19 cellular contexts compared by ENCODE assay signal in genomic region chr1:242224426-242224825, GRCh38.
DNase-seq lines count a peak whose midpoint lies in the region; ATAC-seq, FAIRE-seq and TF ChIP-seq lines count a peak whose summit lies in the region.
"Had no signal": no experiment of that assay in that cellular context is flagged by ENCODE, and none has a peak within 500 bp of the region (broad histone marks: within the 10 kb centered on the region; RNA-seq: fewer than 3 reads in every experiment).

No MANE protein-coding gene starts in this region.

- H3K27ac ChIP-seq in A549 (peak overlapping the region; percentile 77 to 83; a peak in 5 of 6 replicates), HUES64 (ENCODE audit: low read depth, low read length) (peak overlapping the region; percentile 51; the same call in 1 of the 2 replicates), dorsolateral prefrontal cortex (peak overlapping the region in 1 of 59 donors; percentile 16), upper lobe of left lung (no peak overlapping the region)
- H3K27ac ChIP-seq: 22Rv1, HL-60 had no signal

- peaks cover 62% of the 10 kb centered on the region for H3K4me1 ChIP-seq in A549
- peaks cover 17% of the 10 kb centered on the region for H3K4me1 ChIP-seq in HUES64 (ENCODE audit: insufficient read depth, low read length)
- H3K4me1 ChIP-seq in upper lobe of left lung, result no peaks in the 10 kb centered on the region

- H3K4me1 Mint-ChIP-seq in neural crest cell, result peaks cover 11% of the 10 kb centered on the region
- no peaks in the 10 kb centered on the region for H3K4me1 Mint-ChIP-seq in activated CD4-positive, alpha-beta memory T cell treated with anti-CD3 and anti-CD28 coated beads for 36 hours (ENCODE audit: low read depth)
- H3K4me1 Mint-ChIP-seq: B cell had no signal

- no peak overlapping the region for H3K9ac ChIP-seq in HUES64 (ENCODE audit: low read depth, low read length)

- no peak for DNase-seq in A549 (ENCODE audit: low read depth in 1 of 2, low spot score in 1 of 2)
- DNase-seq in dorsolateral prefrontal cortex, result no peak
- no peak for DNase-seq in neural crest cell (ENCODE audit: low read depth, low spot score)
- no peak for DNase-seq in SIG-M5 treated with dmso at 0.1 percent for 504 hours (lab: John Stamatoyannopoulos, UW; ENCODE audit: unreplicated experiment)
- no peak for DNase-seq in activated CD4-positive, alpha-beta memory T cell treated with anti-CD3 and anti-CD28 coated beads for 36 hours
- DNase-seq in upper lobe of left lung, result no peak
- DNase-seq: ACHN; C1 segment of cervical spinal cord; Calu3; CD4-positive, alpha-beta T cell; DMS 273 treated with DMSO at 0.1 percent for 48 hours; DMS79; GOT3; H9 had no signal

- H3K27ac Mint-ChIP-seq in neural crest cell (ENCODE audit: unreplicated experiment), result no peak overlapping the region
- no peak overlapping the region for H3K27ac Mint-ChIP-seq in activated CD4-positive, alpha-beta memory T cell treated with anti-CD3 and anti-CD28 coated beads for 36 hours
- H3K27ac Mint-ChIP-seq: B cell; CD4-positive, alpha-beta T cell had no signal

- intact Hi-C loops in dorsolateral prefrontal cortex (cut with DNase I), result no loop called here
- intact Hi-C loops in activated CD4-positive, alpha-beta memory T cell treated with anti-CD3 and anti-CD28 coated beads for 36 hours (cut with micrococcal nuclease), result no loop called here

- TF ChIP-seq EP300 in A549 (IDR thresholded peaks at IDR 0.05) (no peak), upper lobe of left lung (IDR thresholded peaks at IDR 0.05) (no peak)

- no peak for FAIRE-seq in A549 (lab: Jason Lieb, UNC)

- no peak overlapping the region; the same call in 2 of the 3 replicates for H3K4me2 ChIP-seq in A549

- POLR2A ChIA-PET in A549 (lab: Yijun Ruan, JAX), result no interaction called here
- POLR2A ChIA-PET in activated CD4-positive, alpha-beta memory T cell treated with anti-CD3 and anti-CD28 coated beads for 36 hours (lab: Charles Lee), result no interaction called here

- TF ChIP-seq POLR2A in A549 (IDR thresholded peaks at IDR 0.05; ENCODE audit: low read length), result no peak
- no peak for TF ChIP-seq POLR2A in upper lobe of left lung (IDR thresholded peaks at IDR 0.05)

- TF ChIP-seq CTCF in A549 (IDR thresholded peaks at IDR 0.05) (no peak), dorsolateral prefrontal cortex (IDR thresholded peaks at IDR 0.05 in 54 of 56, conservative IDR thresholded peaks at IDR 0.05 in 2 of 56; ENCODE audit: low read depth in 1 of 56, partially characterized antibody in 56 of 56) (no peak), neural crest cell (conservative IDR thresholded peaks at IDR 0.05) (no peak), upper lobe of left lung (IDR thresholded peaks at IDR 0.05) (no peak)

- no peaks in the 10 kb centered on the region for H3K36me3 ChIP-seq in HUES64 (ENCODE audit: insufficient read depth, low read length)
- no peaks in the 10 kb centered on the region for H3K36me3 ChIP-seq in upper lobe of left lung

- no peaks in the 10 kb centered on the region for H3K27me3 Mint-ChIP-seq in neural crest cell (ENCODE audit: low read depth)
- H3K27me3 Mint-ChIP-seq in activated CD4-positive, alpha-beta memory T cell treated with anti-CD3 and anti-CD28 coated beads for 36 hours, result no peaks in the 10 kb centered on the region
- H3K27me3 Mint-ChIP-seq: CD4-positive, alpha-beta T cell had no signal

- H3K27me3 ChIP-seq in HUES64 (ENCODE audit: insufficient read depth, low read length) (no peaks in the 10 kb centered on the region), dorsolateral prefrontal cortex (no peaks in the 10 kb centered on the region), upper lobe of left lung (no peaks in the 10 kb centered on the region)

- 88% methylated on average over 3 of the region's 3 CpGs for WGBS in A549 (ENCODE audit: missing lambda C conversion rate)
- 45% methylated on average over 3 of the region's 3 CpGs for WGBS in HUES64
- 78 to 81% methylated on average over 3 of the region's 3 CpGs for WGBS in upper lobe of left lung, 2 donors

- H3K36me3 Mint-ChIP-seq in neural crest cell (ENCODE audit: low read depth), result no peaks in the 10 kb centered on the region
- H3K36me3 Mint-ChIP-seq in activated CD4-positive, alpha-beta memory T cell treated with anti-CD3 and anti-CD28 coated beads for 36 hours, result no peaks in the 10 kb centered on the region

- peak overlapping the region; percentile 21 for H3K4me3 Mint-ChIP-seq in neural crest cell
- H3K4me3 Mint-ChIP-seq in activated CD4-positive, alpha-beta memory T cell treated with anti-CD3 and anti-CD28 coated beads for 36 hours, result no peak overlapping the region
- H3K4me3 Mint-ChIP-seq: B cell; CD4-positive, alpha-beta T cell; H9 had no signal

- TF ChIP-seq RAD21 in A549 (conservative IDR thresholded peaks at IDR 0.05 in 1 of 2, IDR thresholded peaks at IDR 0.05 in 1 of 2), result no peak

- ATAC-seq in A549 (no peak), HG02610 (IDR thresholded peaks at IDR 0.05; ENCODE audit: unreplicated experiment) (no peak), upper lobe of left lung (ENCODE audit: low FRiP score in 2 of 2) (no peak)

- CTCF ChIA-PET in A549 (lab: Yijun Ruan, JAX), result no interaction called here
- CTCF ChIA-PET in activated CD4-positive, alpha-beta memory T cell treated with anti-CD3 and anti-CD28 coated beads for 36 hours (lab: Charles Lee), result no interaction called here

- H3K9me3 Mint-ChIP-seq in neural crest cell, result no peaks in the 10 kb centered on the region
- no peaks in the 10 kb centered on the region for H3K9me3 Mint-ChIP-seq in activated CD4-positive, alpha-beta memory T cell treated with anti-CD3 and anti-CD28 coated beads for 36 hours
- H3K9me3 Mint-ChIP-seq: CD4-positive, alpha-beta T cell had no signal

- H3K9me3 ChIP-seq in A549 (peaks cover 4% of the 10 kb centered on the region; the same call in 1 of the 3 replicates), HUES64 (ENCODE audit: insufficient read depth, low read depth, low read length) (no peaks in the 10 kb centered on the region), upper lobe of left lung (no peaks in the 10 kb centered on the region)

- H3K4me3 ChIP-seq in A549 (no peak overlapping the region), HUES64 (ENCODE audit: low read length) (no peak overlapping the region), dorsolateral prefrontal cortex (peak overlapping the region in 35 of 59 donors; percentile 0 to 50 (median 23)), upper lobe of left lung (no peak overlapping the region)

TF ChIP-seq in A549, 52 proteins besides CTCF, POLR2A, EP300 and RAD21 (continues in another document):
- TF ChIP-seq ELK1 (IDR thresholded peaks at IDR 0.05; ENCODE audit: low read depth, low read length) (no peak), ZC3H11A (IDR thresholded peaks at IDR 0.05) (no peak), NPAS2 (CRISPR knock-in tag; IDR thresholded peaks at IDR 0.05; ENCODE audit: borderline replicate concordance) (no peak), JUN (IDR thresholded peaks at IDR 0.05) (no peak), HES2 (IDR thresholded peaks at IDR 0.05) (no peak), CEBPB (IDR thresholded peaks at IDR 0.05) (no peak), KDM1A (IDR thresholded peaks at IDR 0.05; ENCODE audit: low read depth) (no peak), HMGXB4 (CRISPR knock-in tag; IDR thresholded peaks at IDR 0.05; ENCODE audit: borderline replicate concordance) (no peak), RFX5 (IDR thresholded peaks at IDR 0.05) (no peak)

Comparison
In these comparisons a context has a peak if more than half of its experiments do, and no peak if none do; other contexts are left out.
1. H3K27ac ChIP-seq: peak in A549 (2 of 2) and HUES64 (single experiment); none in upper lobe of left lung (0 of 4).
2. H3K4me3 ChIP-seq: peak in dorsolateral prefrontal cortex (35 of 59); none in A549 (single experiment), HUES64 (single experiment) and upper lobe of left lung (0 of 4).